18 cellular contexts compared by ENCODE assay signal in genomic region chr15:68699124-68699880, GRCh38.
DNase-seq lines count a peak whose midpoint lies in the region; ATAC-seq and TF ChIP-seq lines count a peak whose summit lies in the region.
"Had no signal": no experiment of that assay in that cellular context is flagged by ENCODE, and none has a peak within 500 bp of the region (broad histone marks: within the 10 kb centered on the region; RNA-seq: fewer than 3 reads in every experiment).

No MANE protein-coding gene starts in this region.

- peaks cover 51% of the 10 kb centered on the region for H3K4me1 ChIP-seq in cardiac muscle cell (ENCODE audit: low read depth)
- peaks cover 31% of the 10 kb centered on the region for H3K4me1 ChIP-seq in neural progenitor cell
- no peaks in the 10 kb centered on the region for H3K4me1 ChIP-seq in uterus
- no peaks in the 10 kb centered on the region for H3K4me1 ChIP-seq in CD8-positive, alpha-beta memory T cell (ENCODE audit: insufficient read depth, low read length)

- TF ChIP-seq POLR2A in uterus (IDR thresholded peaks at IDR 0.05), result no peak
- no peak for TF ChIP-seq POLR2A in erythroblast (IDR thresholded peaks at IDR 0.05; ENCODE audit: low read length)

- DNase-seq in cardiac muscle cell (ENCODE audit: low read depth in 1 of 2, low spot score in 1 of 2) (no peak), Right ventricle myocardium inferior (ENCODE audit: missing footprints) (no peak), dorsolateral prefrontal cortex (peak in 1 of 10 donors; percentile 16), neural progenitor cell (ENCODE audit: low spot score) (peak; percentile 58), uterus (no peak), erythroblast (lab: John Stamatoyannopoulos, UW) (no peak)
- DNase-seq in CD8-positive, alpha-beta memory T cell, result no peak
- DNase-seq: activated naive CD8-positive, alpha-beta T cell treated with anti-CD3 and anti-CD28 coated beads, Interleukin-2, amount 50 U/mL, for 24 hours; CD4-positive, alpha-beta T cell; DND-41; left colon; NCI-H345; SHP77 treated with DMSO at 0.1 percent for 48 hours; T-helper 17 cell had no signal

- no peak overlapping the region for H3K9ac ChIP-seq in neural progenitor cell

- H2AFZ ChIP-seq in neural progenitor cell (replicated peaks), result no peak overlapping the region

- POLR2A ChIA-PET in CD8-positive, alpha-beta memory T cell (lab: Charles Lee), result no interaction called here

- H3K27me3 ChIP-seq in cardiac muscle cell, result no peaks in the 10 kb centered on the region
- no peaks in the 10 kb centered on the region for H3K27me3 ChIP-seq in dorsolateral prefrontal cortex
- H3K27me3 ChIP-seq in neural progenitor cell, result no peaks in the 10 kb centered on the region
- no peaks in the 10 kb centered on the region for H3K27me3 ChIP-seq in uterus
- H3K27me3 ChIP-seq in CD8-positive, alpha-beta memory T cell (ENCODE audit: insufficient read depth, low read length, poor library complexity, severe bottlenecking), result no peaks in the 10 kb centered on the region
- H3K27me3 ChIP-seq: tibial nerve had no signal

- peaks cover 38% of the 10 kb centered on the region for H3K4me1 Mint-ChIP-seq in neural progenitor cell
- no peaks in the 10 kb centered on the region for H3K4me1 Mint-ChIP-seq in CD8-positive, alpha-beta memory T cell
- H3K4me1 Mint-ChIP-seq: activated naive CD8-positive, alpha-beta T cell treated with anti-CD3 and anti-CD28 coated beads, Interleukin-2, amount 50 U/mL, for 24 hours; T-helper 17 cell had no signal

- no peaks in the 10 kb centered on the region for H3K79me2 ChIP-seq in neural progenitor cell (ENCODE audit: low read depth)

- H3K4me3 Mint-ChIP-seq in neural progenitor cell, result peak overlapping the region; percentile 3
- no peak overlapping the region for H3K4me3 Mint-ChIP-seq in CD8-positive, alpha-beta memory T cell
- H3K4me3 Mint-ChIP-seq: activated naive CD8-positive, alpha-beta T cell treated with anti-CD3 and anti-CD28 coated beads, Interleukin-2, amount 50 U/mL, for 24 hours; CD4-positive, alpha-beta T cell; T-helper 17 cell had no signal

- peaks cover 11% of the 10 kb centered on the region for H3F3A ChIP-seq in neural progenitor cell (ENCODE audit: low read depth)

- CTCF ChIA-PET in CD8-positive, alpha-beta memory T cell (lab: Charles Lee), result no interaction called here

- H3K27ac ChIP-seq in cardiac muscle cell (peak overlapping the region; percentile 91), dorsolateral prefrontal cortex (peak overlapping the region; percentile 86 to 100 (median 98)), neural progenitor cell (no peak overlapping the region), uterus (peak overlapping the region; percentile 85 to 93)
- no peak overlapping the region for H3K27ac ChIP-seq in CD8-positive, alpha-beta memory T cell (ENCODE audit: low read depth, low read length)

- H4K20me1 ChIP-seq in neural progenitor cell (ENCODE audit: low read depth), result no peaks in the 10 kb centered on the region

- H3K4me3 ChIP-seq in cardiac muscle cell, result no peak overlapping the region
- no peak overlapping the region for H3K4me3 ChIP-seq in dorsolateral prefrontal cortex
- no peak overlapping the region for H3K4me3 ChIP-seq in neural progenitor cell
- no peak overlapping the region for H3K4me3 ChIP-seq in uterus
- no peak overlapping the region for H3K4me3 ChIP-seq in CD8-positive, alpha-beta memory T cell (ENCODE audit: low read length)
- H3K4me3 ChIP-seq: tibial nerve had no signal

- TF ChIP-seq CTCF in cardiac muscle cell (IDR thresholded peaks at IDR 0.05; ENCODE audit: low read depth, low read length) (no peak), dorsolateral prefrontal cortex (IDR thresholded peaks at IDR 0.05 in 54 of 56, conservative IDR thresholded peaks at IDR 0.05 in 2 of 56; ENCODE audit: low read depth in 1 of 56, partially characterized antibody in 56 of 56) (no peak), neural progenitor cell (IDR thresholded peaks at IDR 0.05) (no peak), uterus (IDR thresholded peaks at IDR 0.05) (no peak)

- intact Hi-C loops in Right ventricle myocardium inferior (cut with DNase I) (loop anchor here (2.0 kb wide), 1 partner anchor 121 kb away; the partner anchor contains the start of gene ANP32A), dorsolateral prefrontal cortex (cut with DNase I) (no loop called here), uterus (cut with DNase I; ENCODE audit: low total_unique reads) (no loop called here)

- H3K9me3 ChIP-seq in cardiac muscle cell (ENCODE audit: low read depth) (no peaks in the 10 kb centered on the region), neural progenitor cell (ENCODE audit: low read depth) (no peaks in the 10 kb centered on the region), uterus (no peaks in the 10 kb centered on the region)
- no peaks in the 10 kb centered on the region for H3K9me3 ChIP-seq in CD8-positive, alpha-beta memory T cell (ENCODE audit: low read length)
- H3K9me3 ChIP-seq: tibial nerve had no signal

- ATAC-seq in Right ventricle myocardium inferior (no peak), GM19452 (IDR thresholded peaks at IDR 0.05; ENCODE audit: unreplicated experiment) (no peak)
- ATAC-seq: activated CD4-positive, CD25-positive, alpha-beta regulatory T cell treated with anti-CD3 and anti-CD28 coated beads, Interleukin-2, amount 50 U/mL, for 24 hours; activated naive CD8-positive, alpha-beta T cell treated with anti-CD3 and anti-CD28 coated beads, Interleukin-2, amount 50 U/mL, for 24 hours; left colon; T-helper 17 cell had no signal

- H3K4me2 ChIP-seq in neural progenitor cell, result no peak overlapping the region

- H3K27ac Mint-ChIP-seq in neural progenitor cell, result no peak overlapping the region
- no peak overlapping the region for H3K27ac Mint-ChIP-seq in CD8-positive, alpha-beta memory T cell
- H3K27ac Mint-ChIP-seq: activated naive CD8-positive, alpha-beta T cell treated with anti-CD3 and anti-CD28 coated beads, Interleukin-2, amount 50 U/mL, for 24 hours; activated T-helper 2 cell treated with anti-CD3 and anti-CD28 coated beads, Interferon-gamma antibody, Interleukin-2, Interleukin-4, amounts not matched to agents 10 μg/mL and 5 μg/mL and 100 μg/mL, durations not matched to agents 14 hours and 24 hours and 36 hours; CD4-positive, alpha-beta T cell; T-helper 17 cell had no signal

- peaks cover 11% of the 10 kb centered on the region for H3K36me3 Mint-ChIP-seq in neural progenitor cell
- H3K36me3 Mint-ChIP-seq in CD8-positive, alpha-beta memory T cell, result no peaks in the 10 kb centered on the region

- no peaks in the 10 kb centered on the region for H3K9me3 Mint-ChIP-seq in neural progenitor cell
- no peaks in the 10 kb centered on the region for H3K9me3 Mint-ChIP-seq in CD8-positive, alpha-beta memory T cell
- H3K9me3 Mint-ChIP-seq: activated naive CD8-positive, alpha-beta T cell treated with anti-CD3 and anti-CD28 coated beads, Interleukin-2, amount 50 U/mL, for 24 hours; activated T-helper 2 cell treated with anti-CD3 and anti-CD28 coated beads, Interferon-gamma antibody, Interleukin-2, Interleukin-4, amounts not matched to agents 10 μg/mL and 5 μg/mL and 100 μg/mL, durations not matched to agents 14 hours and 24 hours and 36 hours; CD4-positive, alpha-beta T cell had no signal

- H3K27me3 Mint-ChIP-seq in neural progenitor cell (ENCODE audit: insufficient read depth, low read depth), result peaks cover 9% of the 10 kb centered on the region
- H3K27me3 Mint-ChIP-seq in CD8-positive, alpha-beta memory T cell, result peaks cover 0 to 6% of the 10 kb centered on the region in 2 donors
- H3K27me3 Mint-ChIP-seq: activated naive CD8-positive, alpha-beta T cell treated with anti-CD3 and anti-CD28 coated beads, Interleukin-2, amount 50 U/mL, for 24 hours; CD4-positive, alpha-beta T cell had no signal

- no peaks in the 10 kb centered on the region for H3K36me3 ChIP-seq in cardiac muscle cell
- H3K36me3 ChIP-seq in neural progenitor cell, result no peaks in the 10 kb centered on the region
- H3K36me3 ChIP-seq in uterus, result no peaks in the 10 kb centered on the region
- no peaks in the 10 kb centered on the region for H3K36me3 ChIP-seq in CD8-positive, alpha-beta memory T cell (ENCODE audit: insufficient read depth, low read length)

Comparison
In these comparisons a context has a peak if more than half of its experiments do, and no peak if none do; other contexts are left out.
1. H3K27ac ChIP-seq: peak in cardiac muscle cell (single experiment), dorsolateral prefrontal cortex (59 of 59) and uterus (2 of 2); none in neural progenitor cell (single experiment) and CD8-positive, alpha-beta memory T cell (single experiment).